21 cellular contexts compared by ENCODE assay signal in the genomic region with DNA sequence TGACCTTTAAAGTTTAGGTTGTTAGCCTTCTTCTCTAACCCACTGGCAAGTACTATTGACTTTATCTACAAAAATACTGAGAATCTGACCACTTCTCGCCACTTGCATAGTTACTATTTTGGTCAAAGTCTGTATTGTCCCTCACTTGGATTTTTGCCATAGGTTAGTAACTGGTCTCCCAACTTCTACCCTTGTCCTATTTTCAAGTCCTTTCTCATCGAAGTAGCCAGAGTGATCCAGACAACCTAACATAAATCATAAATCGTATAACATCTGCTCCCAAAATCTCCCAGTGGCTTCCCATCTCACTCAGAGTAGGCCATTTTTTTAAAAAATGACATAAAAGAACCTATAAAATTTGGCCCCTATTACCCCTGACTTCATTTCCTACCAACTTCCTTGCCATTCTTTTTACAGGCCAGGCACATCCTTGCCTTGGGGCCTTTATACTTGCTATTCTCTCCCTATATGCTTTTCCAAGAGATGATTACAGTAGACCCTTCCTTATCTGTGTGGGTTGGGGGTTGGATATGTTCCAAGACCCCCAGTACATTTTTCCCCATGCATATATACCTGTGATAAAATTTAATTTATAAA. TPM values are rescaled to one million over a fixed set of nuclear protein-coding genes. Genes with fewer than 3 reads are reported as not detected.
DNase-seq lines count a peak whose midpoint lies in the region; ATAC-seq and TF ChIP-seq lines count a peak whose summit lies in the region.
"Had no signal": no experiment of that assay in that cellular context is flagged by ENCODE, and none has a peak within 500 bp of the region (broad histone marks: within the 10 kb centered on the region; RNA-seq: fewer than 3 reads in every experiment).

No MANE protein-coding gene starts in this region.

- ATAC-seq in body of pancreas = no peak
- ATAC-seq in HG03175 (IDR thresholded peaks at IDR 0.05; ENCODE audit: unreplicated experiment) = no peak
- ATAC-seq: stimulated activated naive CD8-positive, alpha-beta T cell treated with anti-CD3 and anti-CD28 coated beads, Interleukin-15, Interleukin-2, amounts not matched to agents 100 U/mL and 50 U/mL, for 24 hours; upper lobe of right lung had no signal

- peak overlapping the region; percentile 81 for H3K27ac ChIP-seq in SJSA1
- H3K27ac ChIP-seq in skeletal muscle tissue (ENCODE audit: low read depth, low read length) = peak overlapping the region; percentile 31
- H3K27ac ChIP-seq in SJCRH30 = no peak overlapping the region
- peak overlapping the region in 1 of 4 donors; percentile 58 for H3K27ac ChIP-seq in body of pancreas
- H3K27ac ChIP-seq: upper lobe of right lung had no signal

- intact Hi-C loops in body of pancreas (cut with DNase I) = no loop called here

- no peak overlapping the region for H3K4me3 ChIP-seq in SJSA1
- no peak overlapping the region for H3K4me3 ChIP-seq in skeletal muscle tissue (ENCODE audit: low read length in 3 of 3)
- H3K4me3 ChIP-seq in SJCRH30 = no peak overlapping the region
- no peak overlapping the region for H3K4me3 ChIP-seq in body of pancreas
- H3K4me3 ChIP-seq: left lung, upper lobe of right lung had no signal

- TF ChIP-seq POLR2A in body of pancreas (IDR thresholded peaks at IDR 0.05) = no peak

- H3K4me1 ChIP-seq in SJSA1 (replicated peaks) (peaks cover 26% of the 10 kb centered on the region), skeletal muscle tissue (ENCODE audit: control insufficient read depth in 3 of 3, insufficient read depth in 3 of 3, low read length in 3 of 3) (peaks cover 9 to 19% (median 14%) of the 10 kb centered on the region in 3 donors), SJCRH30 (peaks cover 3% of the 10 kb centered on the region; the same call in 1 of the 2 replicates), body of pancreas (peaks cover 13% of the 10 kb centered on the region)

- WGBS in body of pancreas, 2 donors = 73 to 74% methylated on average over 3 of the region's 3 CpGs

- H3K27me3 ChIP-seq in SJSA1 (replicated peaks) (no peaks in the 10 kb centered on the region), skeletal muscle tissue (ENCODE audit: control insufficient read depth in 3 of 3, insufficient read depth in 3 of 3, low read length in 3 of 3) (no peaks in the 10 kb centered on the region), SJCRH30 (no peaks in the 10 kb centered on the region), body of pancreas (no peaks in the 10 kb centered on the region)
- H3K27me3 ChIP-seq: left lung, upper lobe of right lung had no signal

- TF ChIP-seq CTCF in chondrocyte (IDR thresholded peaks at IDR 0.05) (no peak), nephron progenitor cell (IDR thresholded peaks at IDR 0.05) (no peak), body of pancreas (IDR thresholded peaks at IDR 0.05) (no peak)

- H3K4me1 Mint-ChIP-seq in chondrocyte (ENCODE audit: low read depth) (peaks cover 52% of the 10 kb centered on the region), nephron progenitor cell (no peaks in the 10 kb centered on the region)
- H3K4me1 Mint-ChIP-seq: CD8-positive, alpha-beta memory T cell had no signal

- H3K9me3 Mint-ChIP-seq in chondrocyte (ENCODE audit: low read depth) = peaks cover 21% of the 10 kb centered on the region
- H3K9me3 Mint-ChIP-seq in nephron progenitor cell = peaks cover 23% of the 10 kb centered on the region

- H3K36me3 Mint-ChIP-seq in chondrocyte (ENCODE audit: low read depth) (peaks cover 6% of the 10 kb centered on the region), nephron progenitor cell (ENCODE audit: low read depth) (peaks cover 38% of the 10 kb centered on the region)
- H3K36me3 Mint-ChIP-seq: CD8-positive, alpha-beta memory T cell had no signal

- H3K27me3 Mint-ChIP-seq in chondrocyte (ENCODE audit: low read depth) = no peaks in the 10 kb centered on the region
- no peaks in the 10 kb centered on the region for H3K27me3 Mint-ChIP-seq in nephron progenitor cell (ENCODE audit: low read depth, poor library complexity)
- H3K27me3 Mint-ChIP-seq: CD8-positive, alpha-beta memory T cell had no signal

- H3K36me3 ChIP-seq in SJSA1 (peaks cover 8% of the 10 kb centered on the region), skeletal muscle tissue (ENCODE audit: control insufficient read depth in 3 of 3, insufficient read depth in 3 of 3, low read length in 3 of 3) (no peaks in the 10 kb centered on the region), SJCRH30 (peaks cover 27% of the 10 kb centered on the region), body of pancreas (replicated peaks in 1 of 2; ENCODE audit: insufficient read depth in 1 of 2, low read depth in 2 of 2) (no peaks in the 10 kb centered on the region)
- H3K36me3 ChIP-seq: left lung, upper lobe of right lung had no signal

- peak in 1 of 2 experiments; percentile 10 for DNase-seq in SJSA1 (ENCODE audit: low read depth in 1 of 2, low spot score in 2 of 2)
- DNase-seq in chondrocyte (ENCODE audit: low spot score) = no peak
- peak; percentile 49 to 69 for DNase-seq in lung microvascular endothelial cell (ENCODE audit: low read depth in 2 of 2)
- DNase-seq in nephron progenitor cell = no peak
- DNase-seq in SJCRH30 = no peak
- DNase-seq in body of pancreas = no peak
- DNase-seq: activated CD4-positive, alpha-beta T cell treated with anti-CD3 and anti-CD28 coated beads for 48 hours; activated CD8-positive, alpha-beta memory T cell treated with anti-CD3 and anti-CD28 coated beads, Interleukin-2, amount 50 U/mL, for 48 hours; activated effector memory CD4-positive, alpha-beta T cell treated with Interleukin-2 at 50 U/mL for 16 hours; CD8-positive, alpha-beta memory T cell; effector memory CD4-positive, alpha-beta T cell; head of caudate nucleus; left lung; NCI-H146; NCI-H748 treated with DMSO at 0.1 percent for 48 hours; occipital lobe; stimulated activated CD4-positive, alpha-beta T cell treated with anti-CD3 and anti-CD28 coated beads, Interleukin-4, amount 100 ng/mL, for 1 hour; stimulated activated naive CD8-positive, alpha-beta T cell treated with anti-CD3 and anti-CD28 coated beads, Interleukin-15, Interleukin-2, amounts not matched to agents 100 U/mL and 50 U/mL, for 24 hours; upper lobe of right lung had no signal

- H3K4me3 Mint-ChIP-seq in chondrocyte (ENCODE audit: unreplicated experiment) (no peak overlapping the region), nephron progenitor cell (no peak overlapping the region)
- H3K4me3 Mint-ChIP-seq: CD8-positive, alpha-beta memory T cell had no signal

- H3K9ac ChIP-seq in skeletal muscle tissue (ENCODE audit: low read depth in 1 of 3, low read length in 3 of 3) = no peak overlapping the region

- no peaks in the 10 kb centered on the region for H3K9me3 ChIP-seq in SJSA1 (replicated peaks)
- H3K9me3 ChIP-seq in skeletal muscle tissue (ENCODE audit: control insufficient read depth in 3 of 3, low read length in 3 of 3) = peaks cover 0 to 5% (median 0%) of the 10 kb centered on the region in 3 donors
- peaks cover 23% of the 10 kb centered on the region for H3K9me3 ChIP-seq in SJCRH30 (replicated peaks)
- H3K9me3 ChIP-seq in body of pancreas = peaks cover 0 to 9% (median 0%) of the 10 kb centered on the region in 3 donors

- H3K27ac Mint-ChIP-seq in chondrocyte (ENCODE audit: unreplicated experiment) (peak overlapping the region; percentile 85), nephron progenitor cell (no peak overlapping the region)
- H3K27ac Mint-ChIP-seq: CD8-positive, alpha-beta memory T cell had no signal

RNA-seq across cellular contexts. Expression of a gene that starts 29.0 kb away (rescaled TPM):
- total RNA-seq in SJSA1 (2014; rRNA removed; shearing (Covaris generic)) = 41.6 and 49.7 TPM in 2 replicates
- 59.5 to 80.1 TPM (median 61.9 TPM) in 3 replicates for total RNA-seq in chondrocyte
- total RNA-seq in lung microvascular endothelial cell = 56.4 and 72.4 TPM in 2 replicates
- 100 TPM for total RNA-seq in skeletal muscle tissue
- 134 and 155 TPM in 2 replicates for total RNA-seq in SJCRH30 (2014; rRNA removed; shearing (Covaris generic))
- 10 to 100 TPM; 36.1 to 55.0 TPM for total RNA-seq in body of pancreas

Comparison
In these comparisons a context has a peak if more than half of its experiments do, and no peak if none do; other contexts are left out.
1. DNase-seq: peak in lung microvascular endothelial cell (2 of 2); none in chondrocyte (single experiment), nephron progenitor cell (single experiment), SJCRH30 (0 of 2) and body of pancreas (0 of 4).